ENCODE assay signal across 1 cellular context in genomic region chr11:44860346-44860745, GRCh38.
TF ChIP-seq lines count a peak whose summit lies in the region.

No MANE protein-coding gene starts in this region.

TF ChIP-seq in WTC11, 78 proteins besides CTCF, POLR2A, EP300 and RAD21:
- TF ChIP-seq AR (CRISPR knock-in tag; IDR thresholded peaks at IDR 0.05) (no peak), HMGA2 (CRISPR knock-in tag; IDR thresholded peaks at IDR 0.05) (no peak), CBFB (CRISPR knock-in tag; IDR thresholded peaks at IDR 0.05; ENCODE audit: low read depth) (no peak), GABPB1 (CRISPR knock-in tag; IDR thresholded peaks at IDR 0.05) (no peak), USF1 (CRISPR knock-in tag; IDR thresholded peaks at IDR 0.05) (no peak)
